25 cellular contexts compared by ENCODE assay signal in genomic region chr7:12351843-12352242, GRCh38. TPM values are rescaled to one million over a fixed set of nuclear protein-coding genes. Genes with fewer than 3 reads are reported as not detected.
"Had no signal": no experiment of that assay in that cellular context is flagged by ENCODE, and none has a peak within 500 bp of the region (broad histone marks: within the 10 kb centered on the region; RNA-seq: fewer than 3 reads in every experiment).

No MANE protein-coding gene starts in this region.

- H3K36me3 Mint-ChIP-seq: memory B cell; natural killer cell; stimulated activated naive B cell treated with anti-CD40 and anti-IgM and Interleukin-4, amounts not matched to agents 10 μg/mL and 1 μg/mL and 100 μg/mL, for 72 hours had no signal

- H3K27ac Mint-ChIP-seq: dendritic cell treated with granulocyte-macrophage colony-stimulating factor and Interleukin-4, amounts not matched to agents 40 ng/mL and 50 ng/mL, for 4 days; memory B cell; mesothelial cell of epicardium; natural killer cell; stimulated activated naive B cell treated with anti-CD40 and anti-IgM and Interleukin-4, amounts not matched to agents 10 μg/mL and 1 μg/mL and 100 μg/mL, for 72 hours; stimulated activated naive CD8-positive, alpha-beta T cell treated with anti-CD3 and anti-CD28 coated beads, Interleukin-15, amount 100 ng/mL, for 72 hours had no signal

- ATAC-seq: gastroesophageal sphincter; left cardiac atrium; lower lobe of right lung; sciatic nerve; stimulated activated naive B cell treated with anti-CD40 and anti-IgM and Interleukin-4, amounts not matched to agents 10 μg/mL and 1 μg/mL and 100 μg/mL, for 72 hours; stimulated activated naive CD8-positive, alpha-beta T cell treated with anti-CD3 and anti-CD28 coated beads, Interleukin-15, amount 100 ng/mL, for 72 hours had no signal

- H3K4me3 Mint-ChIP-seq: dendritic cell treated with granulocyte-macrophage colony-stimulating factor and Interleukin-4, amounts not matched to agents 40 ng/mL and 50 ng/mL, for 4 days; memory B cell; mesothelial cell of epicardium; natural killer cell; neural crest cell; stimulated activated naive B cell treated with anti-CD40 and anti-IgM and Interleukin-4, amounts not matched to agents 10 μg/mL and 1 μg/mL and 100 μg/mL, for 72 hours; stimulated activated naive CD8-positive, alpha-beta T cell treated with anti-CD3 and anti-CD28 coated beads, Interleukin-15, amount 100 ng/mL, for 72 hours had no signal

- DNase-seq: esophagus squamous epithelium; foreskin fibroblast; glutamatergic neuron; kidney; left cardiac atrium; left ventricle myocardium inferior; lower lobe of right lung; natural killer cell; posterior cingulate gyrus; spleen; stimulated activated CD4-positive, alpha-beta T cell treated with anti-CD3 and anti-CD28 coated beads, Interleukin-15, amount 100 ng/mL, for 24 hours; stimulated activated CD4-positive, alpha-beta T cell treated with anti-CD3 and anti-CD28 coated beads, Interleukin-1b, Interleukin-23, amount 100 ng/mL, for 48 hours; stimulated activated CD4-positive, alpha-beta T cell treated with anti-CD3 and anti-CD28 coated beads, Interleukin-4, amount 100 ng/mL, for 24 hours; stimulated activated naive B cell treated with anti-CD40 and anti-IgM and Interleukin-4, amounts not matched to agents 10 μg/mL and 1 μg/mL and 100 μg/mL, for 72 hours; stimulated activated naive CD8-positive, alpha-beta T cell treated with anti-CD3 and anti-CD28 coated beads, Interleukin-15, amount 100 ng/mL, for 72 hours; substantia nigra; trophoblast cell had no signal

- H3K27me3 Mint-ChIP-seq: dendritic cell treated with granulocyte-macrophage colony-stimulating factor and Interleukin-4, amounts not matched to agents 40 ng/mL and 50 ng/mL, for 4 days; memory B cell; stimulated activated naive B cell treated with anti-CD40 and anti-IgM and Interleukin-4, amounts not matched to agents 10 μg/mL and 1 μg/mL and 100 μg/mL, for 72 hours; stimulated activated naive CD8-positive, alpha-beta T cell treated with anti-CD3 and anti-CD28 coated beads, Interleukin-15, amount 100 ng/mL, for 72 hours had no signal

- H3K9me3 Mint-ChIP-seq: dendritic cell treated with granulocyte-macrophage colony-stimulating factor and Interleukin-4, amounts not matched to agents 40 ng/mL and 50 ng/mL, for 4 days; memory B cell; mesothelial cell of epicardium; natural killer cell; neural crest cell; stimulated activated naive CD8-positive, alpha-beta T cell treated with anti-CD3 and anti-CD28 coated beads, Interleukin-15, amount 100 ng/mL, for 72 hours had no signal

- H3K4me1 Mint-ChIP-seq: memory B cell; mesothelial cell of epicardium; neural crest cell; stimulated activated naive B cell treated with anti-CD40 and anti-IgM and Interleukin-4, amounts not matched to agents 10 μg/mL and 1 μg/mL and 100 μg/mL, for 72 hours; stimulated activated naive CD8-positive, alpha-beta T cell treated with anti-CD3 and anti-CD28 coated beads, Interleukin-15, amount 100 ng/mL, for 72 hours had no signal

RNA-seq across cellular contexts. Expression of gene VWDE, which starts 51.8 kb away (rescaled TPM):
- total RNA-seq: left ventricle myocardium inferior, myocyte, neural crest cell, osteocyte had no signal
